ENCODE assay signal across 8 cellular contexts in the genomic region with DNA sequence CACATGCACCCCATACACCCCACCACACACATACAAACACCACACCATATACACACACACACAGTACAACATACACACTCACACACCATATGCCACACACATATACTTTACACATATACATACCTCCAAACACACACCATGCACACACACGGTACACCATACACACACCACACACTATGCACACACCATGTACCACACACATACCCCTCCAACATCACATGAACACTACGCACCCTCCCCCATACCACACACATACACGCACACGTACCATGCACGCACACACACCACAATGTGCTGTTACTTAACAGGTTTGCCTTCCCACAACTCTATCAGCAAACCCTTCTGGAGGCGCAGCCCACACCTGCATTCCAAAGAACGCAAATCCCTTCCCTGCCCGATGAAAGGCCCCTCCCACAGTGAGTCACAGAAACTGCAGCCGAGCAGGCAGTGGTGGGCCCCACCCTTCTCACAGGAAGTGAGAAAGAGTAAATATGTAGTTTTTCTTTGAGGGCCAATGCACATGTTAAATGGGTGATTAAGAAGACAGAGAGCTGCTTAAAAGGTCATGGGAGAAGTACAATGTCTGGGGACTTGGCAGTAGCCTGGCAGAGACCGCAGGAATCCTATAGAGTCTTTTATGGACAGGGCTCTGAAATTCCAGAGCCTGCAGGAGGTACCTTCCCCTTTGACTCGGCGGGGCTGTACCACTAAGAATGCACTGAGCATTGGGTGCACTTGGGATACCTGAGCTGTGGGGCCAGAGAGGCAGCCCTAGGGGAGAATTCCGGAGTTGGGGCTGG. TPM values are rescaled to one million over a fixed set of nuclear protein-coding genes. Genes with fewer than 3 reads are reported as not detected.
A peak's percentile ranks its signal among the peaks of the same experiment; 100 is the strongest.
DNase-seq lines count a peak whose midpoint lies in the region; ATAC-seq and TF ChIP-seq lines count a peak whose summit lies in the region.

No MANE protein-coding gene starts in this region.

- ATAC-seq in HG03025 (IDR thresholded peaks at IDR 0.05; ENCODE audit: low FRiP score, unreplicated experiment), result peak; percentile 63

- TF ChIP-seq CTCF in fibroblast of mammary gland (conservative IDR thresholded peaks at IDR 0.05; ENCODE audit: control insufficient read depth, insufficient read depth, low read depth, low read length), result no peak
- TF ChIP-seq CTCF in osteoblast (IDR thresholded peaks at IDR 0.05; ENCODE audit: extremely low read depth, low read depth, low read length), result no peak
- TF ChIP-seq CTCF in vagina (IDR thresholded peaks at IDR 0.05), result no peak

- H3K4me1 ChIP-seq in osteoblast (ENCODE audit: insufficient read depth, low read length), result peaks cover 39% of the 10 kb centered on the region
- peaks cover 33% of the 10 kb centered on the region for H3K4me1 ChIP-seq in vagina

- H4K20me1 ChIP-seq in osteoblast (ENCODE audit: insufficient read depth, low read length), result no peaks in the 10 kb centered on the region

- TF ChIP-seq POLR2A in vagina (IDR thresholded peaks at IDR 0.05), result no peak

- H3K27ac ChIP-seq in osteoblast (ENCODE audit: low read depth, low read length) (peak overlapping the region; percentile 46), vagina (peak overlapping the region; percentile 43)

- intact Hi-C loops in vagina (cut with DNase I), result no loop called here

- H3K4me2 ChIP-seq in osteoblast (ENCODE audit: insufficient read depth, low read length), result peak overlapping the region; percentile 54

- H3K27me3 ChIP-seq in osteoblast (ENCODE audit: insufficient read depth, low read length) (no peaks in the 10 kb centered on the region), vagina (no peaks in the 10 kb centered on the region)

- no peaks in the 10 kb centered on the region for H3K36me3 ChIP-seq in osteoblast (ENCODE audit: insufficient read depth, low read length)
- H3K36me3 ChIP-seq in vagina, result no peaks in the 10 kb centered on the region

- no peak overlapping the region for H3K4me3 ChIP-seq in fibroblast of mammary gland (ENCODE audit: control insufficient read depth, low read depth, low read length)
- no peak overlapping the region for H3K4me3 ChIP-seq in osteoblast (ENCODE audit: insufficient read depth, low read length)
- no peak overlapping the region for H3K4me3 ChIP-seq in vagina

- peak; percentile 56 for DNase-seq in NK-92 treated with Interleukin-12 subunit alpha and Interleukin-12 subunit beta, amount 100 ng/mL, for 24 hours (lab: John Stamatoyannopoulos, UW)
- no peak for DNase-seq in NK-92 (lab: John Stamatoyannopoulos, UW; ENCODE audit: unreplicated experiment)
- DNase-seq in NOMO-1 treated with dmso at 0.1 percent for 144 hours (lab: John Stamatoyannopoulos, UW; ENCODE audit: unreplicated experiment), result peak; percentile 59
- DNase-seq in activated T-cell treated with anti-CD3 and anti-CD28 coated beads for 1 hour (ENCODE audit: low read depth), result peak; percentile 74
- peak; percentile 78 for DNase-seq in fibroblast of mammary gland (ENCODE audit: low read depth)
- DNase-seq in osteoblast (ENCODE audit: insufficient read length, low spot score, missing footprints), result peak; percentile 97
- DNase-seq in vagina (ENCODE audit: extremely low spot score in 2 of 2), result no peak

- no peaks in the 10 kb centered on the region for H3K79me2 ChIP-seq in osteoblast (ENCODE audit: insufficient read depth, low read length)

- H2AFZ ChIP-seq in osteoblast (ENCODE audit: low read length), result peak overlapping the region; percentile 1

- no peaks in the 10 kb centered on the region for H3K9me3 ChIP-seq in osteoblast (ENCODE audit: low read depth, low read length)
- no peaks in the 10 kb centered on the region for H3K9me3 ChIP-seq in vagina

RNA-seq across cellular contexts. Expression of gene EZR, which starts 34.1 kb away (rescaled TPM):
- total RNA-seq in osteoblast, result 69.8 and 89.4 TPM in 2 replicates
- 99.7 TPM for total RNA-seq in vagina

Comparison
In these comparisons a context has a peak if more than half of its experiments do, and no peak if none do; other contexts are left out.
1. DNase-seq: peak in NK-92 treated with Interleukin-12 subunit alpha and Interleukin-12 subunit beta, amount 100 ng/mL, for 24 hours (single experiment), NOMO-1 treated with dmso at 0.1 percent for 144 hours (single experiment), activated T-cell treated with anti-CD3 and anti-CD28 coated beads for 1 hour (single experiment), fibroblast of mammary gland (single experiment) and osteoblast (single experiment); none in NK-92 (single experiment) and vagina (0 of 2).